In the genomic region with DNA sequence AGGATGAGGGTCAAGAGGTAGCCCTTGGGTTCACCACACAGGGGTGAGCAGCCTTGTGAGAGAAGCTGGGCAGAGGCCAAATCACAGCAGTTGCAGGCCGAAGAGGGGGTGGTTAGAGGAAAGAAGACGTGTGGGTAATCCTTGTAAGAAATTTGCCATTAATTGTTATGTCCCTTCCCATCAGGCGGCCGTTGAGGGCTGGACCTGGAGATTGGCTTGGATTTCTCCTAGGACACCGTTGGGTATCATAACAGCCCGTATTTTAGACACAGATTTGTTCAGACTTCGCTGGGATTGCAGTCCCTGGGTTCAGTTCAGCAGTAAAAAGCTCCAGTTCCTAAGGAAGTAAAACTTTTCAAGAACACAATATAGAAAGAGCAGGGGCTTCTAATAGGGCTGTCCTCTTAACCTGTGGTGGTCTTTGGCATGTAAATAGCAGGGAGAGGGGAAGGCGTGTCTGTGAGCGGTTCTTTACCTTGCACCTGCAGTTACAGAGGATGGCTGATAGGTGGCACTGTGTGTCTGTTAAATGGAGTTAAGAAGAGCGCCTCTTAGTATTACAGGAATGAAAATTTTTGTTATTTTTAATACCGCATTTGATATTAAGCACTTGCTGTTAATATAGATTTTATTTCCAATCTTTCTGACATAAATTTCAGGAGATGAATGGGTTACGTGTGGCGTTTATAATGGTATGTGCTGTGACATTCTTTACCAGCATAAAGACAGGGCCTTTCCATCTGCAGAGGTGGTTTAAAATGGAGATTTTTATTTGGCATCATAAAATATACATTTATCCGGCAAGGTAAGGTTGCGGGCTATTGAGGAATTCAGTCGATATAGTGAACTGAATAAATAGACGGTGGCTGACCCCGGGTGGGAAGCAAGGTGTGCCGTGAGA, we compare ENCODE assay signal across 8 cellular contexts.
A peak's percentile ranks its signal among the peaks of the same experiment; 100 is the strongest.
DNase-seq lines count a peak whose midpoint lies in the region; ATAC-seq and TF ChIP-seq lines count a peak whose summit lies in the region.
"Not testable (repeated sequence)": the region's sequence is repeated elsewhere in the genome, so short reads cannot be mapped to it uniquely, and the experiment has no call there.

No MANE protein-coding gene starts in this region.

- H3K27ac Mint-ChIP-seq in Calu3 (ENCODE audit: unreplicated experiment); activated CD8-positive, alpha-beta memory T cell treated with anti-CD3 and anti-CD28 coated beads, Interleukin-2, amount 10 ng/mL, durations not matched to agents 7 days and 5 days: not testable (repeated sequence)
- H3K27ac Mint-ChIP-seq in memory B cell = peak overlapping the region; percentile 11

- H3K4me3 ChIP-seq in fibroblast of lung (replicated peaks in 1 of 4; ENCODE audit: control extremely low read depth in 1 of 4, insufficient read depth in 1 of 4, low read depth in 3 of 4, low read length in 4 of 4); stomach: not testable (repeated sequence)

- not testable (repeated sequence) for H3K4me2 ChIP-seq in fibroblast of lung (ENCODE audit: extremely low read depth, insufficient read depth, low read length)

- TF ChIP-seq CTCF in Calu3 (IDR thresholded peaks at IDR 0.05; ENCODE audit: unreplicated experiment) (peak; percentile 58), fibroblast of lung (conservative IDR thresholded peaks at IDR 0.05 in 1 of 2, IDR thresholded peaks at IDR 0.05 in 1 of 2; ENCODE audit: low read depth in 1 of 2, low read length in 2 of 2) (peak; percentile 40 to 52), stomach (IDR thresholded peaks at IDR 0.05) (peak in 5 of 7 experiments; percentile 12 to 65 (median 44))

- intact Hi-C loops in Calu3 (cut with micrococcal nuclease; ENCODE audit: unreplicated experiment); stomach (cut with DNase I; ENCODE audit: low total_unique reads): not testable (repeated sequence)

- not testable (repeated sequence) for H3K27me3 ChIP-seq in fibroblast of lung (ENCODE audit: control insufficient read depth, insufficient read depth, low read length); stomach

- WGBS in stomach, 5 donors = 75 to 85% (median 82%) methylated on average over 19 of the region's 19 CpGs

- ATAC-seq in GM19351 (IDR thresholded peaks at IDR 0.05; ENCODE audit: unreplicated experiment) = peak; percentile 75
- peak; percentile 47 for ATAC-seq in activated CD8-positive, alpha-beta memory T cell treated with anti-CD3 and anti-CD28 coated beads, Interleukin-2, amount 10 ng/mL, durations not matched to agents 7 days and 5 days
- not testable (repeated sequence) for ATAC-seq in memory B cell (ENCODE audit: low read depth)

- DNase-seq in Calu3 (peak; percentile 14), HT-29 (ENCODE audit: low spot score) (peak; percentile 59), NCI-H748 treated with DMSO at 0.1 percent for 48 hours (lab: John Stamatoyannopoulos, UW) (peak; percentile 8), fibroblast of lung (ENCODE audit: low read depth in 2 of 2) (peak in 1 of 2 donors; percentile 14), memory B cell (ENCODE audit: low spot score in 2 of 2) (peak in 1 of 2 donors; percentile 11)
- DNase-seq in activated CD8-positive, alpha-beta memory T cell treated with anti-CD3 and anti-CD28 coated beads, Interleukin-2, amount 10 ng/mL, durations not matched to agents 7 days and 5 days; stomach: not testable (repeated sequence)

- not testable (repeated sequence) for H4K20me1 ChIP-seq in fibroblast of lung (ENCODE audit: control insufficient read depth, extremely low read depth, insufficient read depth, low read length)

- not testable (repeated sequence) for TF ChIP-seq POLR2A in stomach (IDR thresholded peaks at IDR 0.05)

- not testable (repeated sequence) for H3K36me3 ChIP-seq in fibroblast of lung (ENCODE audit: control insufficient read depth, insufficient read depth, low read length); stomach

- not testable (repeated sequence) for TF ChIP-seq EP300 in stomach (IDR thresholded peaks at IDR 0.05)

- not testable (repeated sequence) for H3K27me3 Mint-ChIP-seq in Calu3 (ENCODE audit: unreplicated experiment); activated CD8-positive, alpha-beta memory T cell treated with anti-CD3 and anti-CD28 coated beads, Interleukin-2, amount 10 ng/mL, durations not matched to agents 7 days and 5 days; memory B cell

- not testable (repeated sequence) for H3K27ac ChIP-seq in fibroblast of lung (ENCODE audit: insufficient read depth, low read length); stomach

- not testable (repeated sequence) for H2AFZ ChIP-seq in fibroblast of lung (ENCODE audit: low read length)

- CTCF ChIA-PET in Calu3 (lab: Charles Lee); activated CD8-positive, alpha-beta memory T cell treated with anti-CD3 and anti-CD28 coated beads, Interleukin-2, amount 10 ng/mL, durations not matched to agents 7 days and 5 days (lab: Charles Lee): not testable (repeated sequence)

- H3K36me3 Mint-ChIP-seq in Calu3 (ENCODE audit: insufficient read depth, unreplicated experiment); activated CD8-positive, alpha-beta memory T cell treated with anti-CD3 and anti-CD28 coated beads, Interleukin-2, amount 10 ng/mL, durations not matched to agents 7 days and 5 days; memory B cell: not testable (repeated sequence)

- not testable (repeated sequence) for BruUV-seq in Calu3 (replicated peaks; lab: Mats Ljungman, UMichigan)

- not testable (repeated sequence) for H3K4me1 Mint-ChIP-seq in Calu3 (ENCODE audit: low read depth, unreplicated experiment); activated CD8-positive, alpha-beta memory T cell treated with anti-CD3 and anti-CD28 coated beads, Interleukin-2, amount 10 ng/mL, durations not matched to agents 7 days and 5 days; memory B cell

- H3K4me3 Mint-ChIP-seq in Calu3 (ENCODE audit: low read depth, unreplicated experiment); activated CD8-positive, alpha-beta memory T cell treated with anti-CD3 and anti-CD28 coated beads, Interleukin-2, amount 10 ng/mL, durations not matched to agents 7 days and 5 days; memory B cell: not testable (repeated sequence)

- H3K9ac ChIP-seq in fibroblast of lung (ENCODE audit: insufficient read depth, low read length) = not testable (repeated sequence)

- not testable (repeated sequence) for H3K9me3 Mint-ChIP-seq in Calu3 (ENCODE audit: low read depth, unreplicated experiment); activated CD8-positive, alpha-beta memory T cell treated with anti-CD3 and anti-CD28 coated beads, Interleukin-2, amount 10 ng/mL, durations not matched to agents 7 days and 5 days (ENCODE audit: low read depth); memory B cell

- not testable (repeated sequence) for H3K9me3 ChIP-seq in fibroblast of lung (ENCODE audit: control insufficient read depth, insufficient read depth, low read depth, low read length); stomach

- not testable (repeated sequence) for H3K79me2 ChIP-seq in fibroblast of lung (ENCODE audit: control insufficient read depth, insufficient read depth, low read length)

- H3K4me1 ChIP-seq in fibroblast of lung (ENCODE audit: control insufficient read depth, extremely low read depth, insufficient read depth, low read length); stomach: not testable (repeated sequence)
